Comparison of ENCODE assay signal across 19 cellular contexts in the genomic region with DNA sequence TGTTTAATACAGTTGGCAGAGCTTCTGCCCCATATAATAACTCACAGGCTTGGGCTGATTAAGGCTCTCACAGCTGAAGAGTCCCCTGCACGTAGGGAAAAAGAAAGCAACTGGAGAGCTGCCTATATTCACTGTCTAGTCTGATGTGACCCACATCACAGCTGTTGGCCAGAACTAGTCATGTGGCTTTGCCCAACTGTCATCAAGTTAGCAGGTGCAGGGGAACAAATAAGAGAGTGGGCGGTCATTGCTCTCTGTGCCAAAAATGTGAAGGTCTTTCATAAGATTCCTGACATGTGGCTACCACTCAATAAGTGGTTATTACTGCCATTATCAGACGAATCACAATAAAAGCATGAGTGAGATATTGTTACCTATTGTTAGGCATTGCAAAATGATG.
A peak's percentile ranks its signal among the peaks of the same experiment; 100 is the strongest.
DNase-seq lines count a peak whose midpoint lies in the region; ATAC-seq and TF ChIP-seq lines count a peak whose summit lies in the region.
"Had no signal": no experiment of that assay in that cellular context is flagged by ENCODE, and none has a peak within 500 bp of the region (broad histone marks: within the 10 kb centered on the region; RNA-seq: fewer than 3 reads in every experiment).

No MANE protein-coding gene starts in this region.

- H3K4me3 ChIP-seq in GM12865 (ENCODE audit: low read depth, low read length) = no peak overlapping the region
- no peak overlapping the region for H3K4me3 ChIP-seq in adrenal gland
- H3K4me3 ChIP-seq: esophagus squamous epithelium, gastroesophageal sphincter, MG63, thoracic aorta had no signal

- no peaks in the 10 kb centered on the region for H3K36me3 ChIP-seq in adrenal gland (replicated peaks in 1 of 2)
- H3K36me3 ChIP-seq: esophagus squamous epithelium, gastroesophageal sphincter, MG63, thoracic aorta had no signal

- no peaks in the 10 kb centered on the region for H3K9me3 ChIP-seq in adrenal gland (replicated peaks in 1 of 3)
- H3K9me3 ChIP-seq: esophagus squamous epithelium, gastroesophageal sphincter, MG63, thoracic aorta had no signal

- no peak for TF ChIP-seq POLR2A in adrenal gland (IDR thresholded peaks at IDR 0.05)

- intact Hi-C loops in adrenal gland (cut with DNase I) = no loop called here

- peak; percentile 82 for ATAC-seq in GM19324 (IDR thresholded peaks at IDR 0.05; ENCODE audit: low FRiP score, unreplicated experiment)
- no peak for ATAC-seq in HG03159 (IDR thresholded peaks at IDR 0.05; ENCODE audit: unreplicated experiment)
- no peak for ATAC-seq in GM21619 (IDR thresholded peaks at IDR 0.05; ENCODE audit: unreplicated experiment)
- ATAC-seq: effector memory CD8-positive, alpha-beta T cell; gastroesophageal sphincter; stimulated activated naive B cell treated with anti-CD40 and anti-IgM and Interleukin-4, amounts not matched to agents 10 μg/mL and 1 μg/mL and 100 μg/mL, for 72 hours had no signal

- DNase-seq in GM12865 (ENCODE audit: low read depth) = peak; percentile 1
- DNase-seq in NCI-H1417 treated with DMSO at 0.1 percent for 48 hours (lab: John Stamatoyannopoulos, UW) = peak; percentile 35
- DNase-seq in SHP77 treated with DMSO at 0.1 percent for 48 hours (lab: John Stamatoyannopoulos, UW) = peak; percentile 78
- no peak for DNase-seq in adrenal gland
- no peak for DNase-seq in EL
- DNase-seq: ACHN; activated CD4-positive, alpha-beta T cell treated with anti-CD3 and anti-CD28 coated beads for 4 hours; C1 segment of cervical spinal cord; effector memory CD8-positive, alpha-beta T cell; esophagus squamous epithelium; MG63; NCI-H446; stimulated activated CD4-positive, alpha-beta T cell treated with anti-CD3 and anti-CD28 coated beads, Interleukin-1b, Interleukin-23, amount 100 ng/mL, for 48 hours; stimulated activated naive B cell treated with anti-CD40 and anti-IgM and Interleukin-4, amounts not matched to agents 10 μg/mL and 1 μg/mL and 100 μg/mL, for 72 hours had no signal

- H3K27me3 ChIP-seq in adrenal gland = no peaks in the 10 kb centered on the region
- H3K27me3 ChIP-seq: esophagus squamous epithelium, gastroesophageal sphincter, MG63 had no signal

- TF ChIP-seq CTCF in GM12865 (IDR thresholded peaks at IDR 0.05; ENCODE audit: insufficient read depth, low read depth, low read length, missing control alignments) (no peak), adrenal gland (IDR thresholded peaks at IDR 0.05) (no peak)

- no peaks in the 10 kb centered on the region for H3K4me1 ChIP-seq in adrenal gland (replicated peaks in 1 of 2)
- H3K4me1 ChIP-seq: gastroesophageal sphincter had no signal

- no peak overlapping the region for H3K27ac ChIP-seq in adrenal gland
- H3K27ac ChIP-seq: esophagus squamous epithelium, gastroesophageal sphincter, thoracic aorta had no signal

- 52 to 66% (median 57%) methylated on average over 3 of the region's 3 CpGs for WGBS in adrenal gland, 4 donors

Comparison
In these comparisons a context has a peak if more than half of its experiments do, and no peak if none do; other contexts are left out.
1. DNase-seq: peak in GM12865 (single experiment), NCI-H1417 treated with DMSO at 0.1 percent for 48 hours (single experiment) and SHP77 treated with DMSO at 0.1 percent for 48 hours (single experiment); none in adrenal gland (0 of 7) and EL (single experiment).